Comparison of ENCODE assay signal across 9 cellular contexts in the genomic region with DNA sequence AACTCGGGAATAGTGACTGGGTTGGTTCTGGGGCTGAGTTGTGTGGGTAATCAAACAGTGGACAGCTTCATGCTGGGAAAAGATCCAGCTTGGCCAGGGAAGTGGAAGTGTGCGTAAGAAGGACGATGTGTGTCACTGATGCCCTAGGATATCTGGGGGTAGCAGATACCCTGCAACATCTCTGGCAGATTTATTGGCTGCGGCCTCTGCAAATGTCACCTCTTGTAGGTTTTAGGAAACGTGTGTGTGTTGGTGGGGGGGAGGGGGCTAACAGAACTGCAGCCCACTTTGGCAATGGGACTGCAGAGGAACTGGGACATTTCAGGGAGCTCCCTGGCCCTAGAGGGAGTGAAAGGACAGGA. TPM values are rescaled to one million over a fixed set of nuclear protein-coding genes. Genes with fewer than 3 reads are reported as not detected.
DNase-seq lines count a peak whose midpoint lies in the region; ATAC-seq, FAIRE-seq and TF ChIP-seq lines count a peak whose summit lies in the region.
"Had no signal": no experiment of that assay in that cellular context is flagged by ENCODE, and none has a peak within 500 bp of the region (broad histone marks: within the 10 kb centered on the region; RNA-seq: fewer than 3 reads in every experiment).

No MANE protein-coding gene starts in this region.

- no peak for TF ChIP-seq CTCF in GM12878 (IDR thresholded peaks at IDR 0.05 in 2 of 3, conservative IDR thresholded peaks at IDR 0.05 in 1 of 3; ENCODE audit: control insufficient read depth in 2 of 3, extremely low read depth in 1 of 3, insufficient read depth in 1 of 3, low read depth in 3 of 3, low read length in 3 of 3)
- no peak for TF ChIP-seq CTCF in tibial nerve (IDR thresholded peaks at IDR 0.05)

- peaks cover 36% of the 10 kb centered on the region for H3K4me1 ChIP-seq in GM12878 (ENCODE audit: control insufficient read depth, insufficient read depth, low read length)
- H3K4me1 ChIP-seq in tibial nerve: peaks cover 0 to 71% (median 54%) of the 10 kb centered on the region in 4 donors

- H3K27ac ChIP-seq in GM12878 (ENCODE audit: control insufficient read depth, insufficient read depth): no peak overlapping the region
- H3K27ac ChIP-seq in tibial nerve: peak overlapping the region; percentile 77 to 93 (median 81)

- 71% methylated on average over 5 of the region's 5 CpGs for WGBS in GM12878 (ENCODE audit: insufficient coverage, insufficient replicate concordance, low lambda C conversion rate, missing lambda C conversion rate)
- 31 to 48% methylated on average over 5 of the region's 5 CpGs for WGBS in tibial nerve, 2 donors

- peaks cover 4% of the 10 kb centered on the region for H3K36me3 Mint-ChIP-seq in activated naive CD4-positive, alpha-beta T cell treated with anti-CD3 and anti-CD28 coated beads for 36 hours (ENCODE audit: low read depth)

- H3K36me3 ChIP-seq in GM12878 (ENCODE audit: control insufficient read depth in 2 of 2, insufficient read depth in 2 of 2, low read length in 1 of 2) (no peaks in the 10 kb centered on the region), tibial nerve (no peaks in the 10 kb centered on the region)

- peak overlapping the region; percentile 89 for H3K4me2 ChIP-seq in GM12878 (ENCODE audit: control insufficient read depth, insufficient read depth)

- H4K20me1 ChIP-seq in GM12878 (ENCODE audit: control insufficient read depth, insufficient read depth): no peaks in the 10 kb centered on the region

- CTCF ChIA-PET in activated naive CD4-positive, alpha-beta T cell treated with anti-CD3 and anti-CD28 coated beads for 36 hours (lab: Charles Lee): interaction anchor here (0.5 to 1.2 kb wide), 8 partner anchors 10 to 250 kb away, joined by 3 to 4 read pairs (median 3); no protein-coding TSS in a partner anchor
- CTCF ChIA-PET in GM12878 (lab: Yijun Ruan, JAX): interaction anchor here (0.7 to 2.1 kb wide), 7 partner anchors 17 to 57 kb away, joined by 3 to 14 read pairs (median 5); partner anchors contain the start of genes ABCB8 and SLC4A2

- no peak for FAIRE-seq in GM12878 (lab: Jason Lieb, UNC)

- peak overlapping the region; percentile 78 for H3K4me3 Mint-ChIP-seq in activated naive CD4-positive, alpha-beta T cell treated with anti-CD3 and anti-CD28 coated beads for 36 hours

- in situ Hi-C loops in GM12878 (cut with MboI): no loop called here

- no peaks in the 10 kb centered on the region for H3K9me3 ChIP-seq in GM12878 (replicated peaks; ENCODE audit: control insufficient read depth, insufficient read depth, low read length)
- H3K9me3 ChIP-seq in tibial nerve: no peaks in the 10 kb centered on the region

- SMC1A ChIA-PET in GM12878 (lab: Charles Lee; ENCODE audit: uncharacterized antibody, unreplicated experiment): interaction anchor here (0.6 to 3.2 kb wide), 6 partner anchors 17 to 77 kb away, joined by 3 to 16 read pairs (median 3); partner anchors contain the start of genes ABCB8 and SLC4A2

- no peaks in the 10 kb centered on the region for H3K27me3 ChIP-seq in GM12878 (replicated peaks in 1 of 2; ENCODE audit: control insufficient read depth in 2 of 2, insufficient read depth in 2 of 2, low read length in 1 of 2)
- no peaks in the 10 kb centered on the region for H3K27me3 ChIP-seq in tibial nerve

- no peak overlapping the region for H2AFZ ChIP-seq in GM12878 (ENCODE audit: control insufficient read depth, low read depth, low read length)

- no peak for ATAC-seq in GM12878
- ATAC-seq in HG02571 (IDR thresholded peaks at IDR 0.05; ENCODE audit: unreplicated experiment): no peak

- H3K4me3 ChIP-seq in GM12878: peak overlapping the region; percentile 87
- peak overlapping the region in 2 of 4 donors; percentile 55 to 64 for H3K4me3 ChIP-seq in tibial nerve

- no TSS peak for BruUV-seq in GM12878 (replicated peaks; lab: Mats Ljungman, UMichigan)

- no peak overlapping the region for H3K27ac Mint-ChIP-seq in activated naive CD4-positive, alpha-beta T cell treated with anti-CD3 and anti-CD28 coated beads for 36 hours

- peaks cover 9% of the 10 kb centered on the region for H3K27me3 Mint-ChIP-seq in activated naive CD4-positive, alpha-beta T cell treated with anti-CD3 and anti-CD28 coated beads for 36 hours (ENCODE audit: low read depth)

- no peaks in the 10 kb centered on the region for H3K9me3 Mint-ChIP-seq in activated naive CD4-positive, alpha-beta T cell treated with anti-CD3 and anti-CD28 coated beads for 36 hours

- no peak for TF ChIP-seq RAD21 in GM12878 (IDR thresholded peaks at IDR 0.05; ENCODE audit: insufficient read depth, low read depth, low read length)

- RAD21 ChIA-PET in GM12878 (lab: Charles Lee; ENCODE audit: unreplicated experiment): interaction anchor here (0.6 to 2.3 kb wide), 3 partner anchors 9 to 77 kb away, joined by 3 to 10 read pairs (median 5); partner anchors contain the start of gene ABCB8

- peaks cover 32% of the 10 kb centered on the region for H3K4me1 Mint-ChIP-seq in activated naive CD4-positive, alpha-beta T cell treated with anti-CD3 and anti-CD28 coated beads for 36 hours (ENCODE audit: low read depth)

- H3K79me2 ChIP-seq in GM12878 (ENCODE audit: control insufficient read depth, insufficient read depth, low read length): peaks cover 67% of the 10 kb centered on the region

- peak overlapping the region; percentile 59; the same call in 1 of the 2 replicates for H3K9ac ChIP-seq in GM12878 (ENCODE audit: control insufficient read depth, insufficient read depth, low read length)

- DNase-seq in activated naive CD4-positive, alpha-beta T cell treated with anti-CD3 and anti-CD28 coated beads for 36 hours: no peak
- DNase-seq in activated naive CD4-positive, alpha-beta T cell treated with Interleukin-2 at 50 U/mL for 16 hours: no peak
- DNase-seq in GM12878 (ENCODE audit: low read depth, low spot score) (no peak), medulla oblongata (ENCODE audit: extremely low spot score) (peak; percentile 25), tibial nerve (ENCODE audit: low spot score in 2 of 2) (no peak), LoVo (ENCODE audit: low spot score) (no peak), SKM-1 (lab: John Stamatoyannopoulos, UW; ENCODE audit: unreplicated experiment) (no peak)
- DNase-seq: activated CD4-positive, alpha-beta T cell treated with anti-CD3 and anti-CD28 coated beads for 1 hour had no signal

- no peak for TF ChIP-seq POLR2A in GM12878 (IDR thresholded peaks at IDR 0.05; ENCODE audit: low read depth, low read length)
- no peak for TF ChIP-seq POLR2A in tibial nerve (IDR thresholded peaks at IDR 0.05)

- intact Hi-C loops in activated naive CD4-positive, alpha-beta T cell treated with anti-CD3 and anti-CD28 coated beads for 36 hours (cut with micrococcal nuclease): loop anchor here (10.0 kb wide), 2 partner anchors 711 to 1211 kb away; partner anchors contain the start of genes ATP6V0E2 and ZNF775
- intact Hi-C loops in GM12878 (cut with micrococcal nuclease; ENCODE audit: unreplicated experiment): no loop called here

- POLR2A ChIA-PET in GM12878 (lab: Charles Lee): interaction anchor here (0.6 to 3.0 kb wide), 5 partner anchors 23 to 679 kb away, joined by 3 to 14 read pairs (median 5); partner anchors contain the start of gene ABCB8

- TF ChIP-seq EP300 in GM12878 (IDR thresholded peaks at IDR 0.05; ENCODE audit: borderline replicate concordance in 1 of 2, control insufficient read depth in 1 of 2, low read depth in 2 of 2, low read length in 2 of 2) (no peak), tibial nerve (IDR thresholded peaks at IDR 0.05) (no peak)

RNA-seq across cellular contexts. Expression of gene AGAP3, which starts 1.0 kb away (rescaled TPM):
- 10 to 100 TPM; 16.7 to 17.7 TPM for total RNA-seq in activated naive CD4-positive, alpha-beta T cell treated with anti-CD3 and anti-CD28 coated beads for 36 hours
- total RNA-seq in GM12878 (2013; cell fraction: nucleolus; rRNA removed): 96.1 TPM in 2 replicates
- 20.7 and 24.7 TPM in 2 replicates for total RNA-seq in GM12878 (2014; rRNA removed)
- 13.4 and 15.4 TPM in 2 replicates for total RNA-seq in GM12878 (2014; rRNA removed; fragmentation: Illumina TruSeq; extraction: Trizol)
- total RNA-seq in GM12878 (2021): 62.9 and 68.1 TPM in 2 replicates
- 7.9 TPM for polyA plus RNA-seq in GM12878 (2011; ENCODE audit: low read depth)
- 16.6 and 28.5 TPM in 2 replicates for polyA plus RNA-seq in GM12878 (2011; rRNA removed)
- polyA plus RNA-seq in GM12878 (2011; cell fraction: cytosol; rRNA removed): 51.9 and 57.9 TPM in 2 replicates
- polyA plus RNA-seq in GM12878 (2011; cell fraction: nucleus; rRNA removed): 172 and 269 TPM in 2 replicates
- polyA plus RNA-seq in GM12878 (2012): 21.8 and 23.5 TPM in 2 replicates
- polyA plus RNA-seq in GM12878 (2014; fragmentation: Illumina TruSeq; extraction: Trizol): 7.2 and 16.0 TPM in 2 replicates
- 1 to 10 TPM; 1.8 to 4.7 TPM for polyA plus RNA-seq in GM12878 (2014; fragmentation: Nextera tagmentation; extraction: Ambion mirVana)
- polyA plus RNA-seq in GM12878 (2014; rRNA removed): 39.8 and 40.5 TPM in 2 replicates
- 1 to 10 TPM; 8.5 to 9.0 TPM for polyA plus RNA-seq in GM12878 (2016; fragmentation: Nextera tagmentation; extraction: Ambion mirVana)
- 25.7 and 40.0 TPM in 2 replicates for polyA minus RNA-seq in GM12878 (2011; rRNA and poly(A)+ RNA removed)
- polyA minus RNA-seq in GM12878 (2011; cell fraction: cytosol; rRNA and poly(A)+ RNA removed): 17.4 and 25.4 TPM in 2 replicates
- 49.2 and 81.9 TPM in 2 replicates for polyA minus RNA-seq in GM12878 (2011; cell fraction: nucleus; rRNA and poly(A)+ RNA removed)
- total RNA-seq in tibial nerve: 100 to 1,000 TPM in 2 of 4 donors, 10 to 100 TPM in 2; 40.0 to 114 (median 87.2) TPM

RNA-seq across cellular contexts. Expression of gene TMUB1, which starts 2.0 kb away (rescaled TPM):
- total RNA-seq in activated naive CD4-positive, alpha-beta T cell treated with anti-CD3 and anti-CD28 coated beads for 36 hours: 10 to 100 TPM; 30.2 to 35.0 TPM
- total RNA-seq in GM12878 (2013; cell fraction: nucleolus; rRNA removed): 13.2 and 14.1 TPM in 2 replicates
- total RNA-seq in GM12878 (2014; rRNA removed) (48.2 and 51.6 TPM in 2 replicates), GM12878 (2014; rRNA removed; fragmentation: Illumina TruSeq; extraction: Trizol) (10.8 and 12.3 TPM in 2 replicates), GM12878 (2021) (74.7 and 79.5 TPM in 2 replicates), tibial nerve (10 to 100 TPM; 24.3 to 61.5 (median 33.8) TPM)
- polyA plus RNA-seq in GM12878 (2011; ENCODE audit: low read depth): 10.6 TPM
- polyA plus RNA-seq in GM12878 (2011; rRNA removed) (4.9 and 17.8 TPM in 2 replicates), GM12878 (2014; fragmentation: Illumina TruSeq; extraction: Trizol) (1.4 and 11.9 TPM in 2 replicates), GM12878 (2014; fragmentation: Nextera tagmentation; extraction: Ambion mirVana) (under 1 TPM in 1 of 2 experiments, not detected in 1; 0.27 TPM), GM12878 (2014; rRNA removed) (63.9 and 74.4 TPM in 2 replicates), GM12878 (2016; fragmentation: Nextera tagmentation; extraction: Ambion mirVana) (10 to 100 TPM; 41.3 to 48.4 TPM)
- 33.1 and 43.2 TPM in 2 replicates for polyA plus RNA-seq in GM12878 (2011; cell fraction: cytosol; rRNA removed)
- 70.0 and 81.9 TPM in 2 replicates for polyA plus RNA-seq in GM12878 (2011; cell fraction: nucleus; rRNA removed)
- 59.9 and 68.3 TPM in 2 replicates for polyA plus RNA-seq in GM12878 (2012)
- polyA minus RNA-seq in GM12878 (2011; rRNA and poly(A)+ RNA removed): 4.5 and 12.9 TPM in 2 replicates
- polyA minus RNA-seq in GM12878 (2011; cell fraction: cytosol; rRNA and poly(A)+ RNA removed): 16.6 and 17.5 TPM in 2 replicates
- 8.8 and 11.9 TPM in 2 replicates for polyA minus RNA-seq in GM12878 (2011; cell fraction: nucleus; rRNA and poly(A)+ RNA removed)

RNA-seq across cellular contexts. Expression of gene FASTK, which starts 4.7 kb away (rescaled TPM):
- total RNA-seq in activated naive CD4-positive, alpha-beta T cell treated with anti-CD3 and anti-CD28 coated beads for 36 hours: 10 to 100 TPM; 43.6 to 45.7 TPM
- 94.3 and 112 TPM in 2 replicates for total RNA-seq in GM12878 (2013; cell fraction: nucleolus; rRNA removed)
- total RNA-seq in GM12878 (2014; rRNA removed) (84.3 and 93.9 TPM in 2 replicates), GM12878 (2014; rRNA removed; fragmentation: Illumina TruSeq; extraction: Trizol) (22.8 and 26.6 TPM in 2 replicates), GM12878 (2021) (79.2 and 82.0 TPM in 2 replicates), tibial nerve (100 to 1,000 TPM in 1 of 4 donors, 10 to 100 TPM in 3; 69.9 to 139 (median 79.7) TPM)
- 16.1 TPM for polyA plus RNA-seq in GM12878 (2011; ENCODE audit: low read depth)
- polyA plus RNA-seq in GM12878 (2011; rRNA removed) (13.0 and 26.9 TPM in 2 replicates), GM12878 (2014; fragmentation: Illumina TruSeq; extraction: Trizol) (8.5 and 23.7 TPM in 2 replicates), GM12878 (2014; fragmentation: Nextera tagmentation; extraction: Ambion mirVana) (1 to 10 TPM in 1 of 2 experiments, under 1 TPM in 1; 0.19 to 4.1 TPM), GM12878 (2014; rRNA removed) (102 and 123 TPM in 2 replicates), GM12878 (2016; fragmentation: Nextera tagmentation; extraction: Ambion mirVana) (10 to 100 TPM; 86.3 to 96.5 TPM)
- polyA plus RNA-seq in GM12878 (2011; cell fraction: cytosol; rRNA removed): 41.0 and 54.1 TPM in 2 replicates
- 382 and 387 TPM in 2 replicates for polyA plus RNA-seq in GM12878 (2011; cell fraction: nucleus; rRNA removed)
- 54.4 and 55.2 TPM in 2 replicates for polyA plus RNA-seq in GM12878 (2012)
- polyA minus RNA-seq in GM12878 (2011; rRNA and poly(A)+ RNA removed): 18.9 and 39.2 TPM in 2 replicates
- 13.2 and 13.5 TPM in 2 replicates for polyA minus RNA-seq in GM12878 (2011; cell fraction: cytosol; rRNA and poly(A)+ RNA removed)
- polyA minus RNA-seq in GM12878 (2011; cell fraction: nucleus; rRNA and poly(A)+ RNA removed): 59.7 and 77.0 TPM in 2 replicates

RNA-seq across cellular contexts. Expression of gene SLC4A2, which starts 25.9 kb away (rescaled TPM):
- 10 to 100 TPM; 25.6 to 29.7 TPM for total RNA-seq in activated naive CD4-positive, alpha-beta T cell treated with anti-CD3 and anti-CD28 coated beads for 36 hours
- 37.3 and 42.1 TPM in 2 replicates for total RNA-seq in GM12878 (2013; cell fraction: nucleolus; rRNA removed)
- 50.7 and 51.0 TPM in 2 replicates for total RNA-seq in GM12878 (2014; rRNA removed)
- 15.6 and 17.4 TPM in 2 replicates for total RNA-seq in GM12878 (2014; rRNA removed; fragmentation: Illumina TruSeq; extraction: Trizol)
- total RNA-seq in GM12878 (2021): 69.1 and 78.6 TPM in 2 replicates
- polyA plus RNA-seq in GM12878 (2011; ENCODE audit: low read depth): 14.2 TPM
- 10.8 and 25.8 TPM in 2 replicates for polyA plus RNA-seq in GM12878 (2011; rRNA removed)
- polyA plus RNA-seq in GM12878 (2011; cell fraction: cytosol; rRNA removed): 32.2 and 35.6 TPM in 2 replicates
- polyA plus RNA-seq in GM12878 (2011; cell fraction: nucleus; rRNA removed): 168 and 199 TPM in 2 replicates
- polyA plus RNA-seq in GM12878 (2012): 46.6 and 51.1 TPM in 2 replicates
- 2.9 and 21.9 TPM in 2 replicates for polyA plus RNA-seq in GM12878 (2014; fragmentation: Illumina TruSeq; extraction: Trizol)
- polyA plus RNA-seq in GM12878 (2014; fragmentation: Nextera tagmentation; extraction: Ambion mirVana): 10 to 100 TPM in 1 of 2 experiments, 1 to 10 TPM in 1; 2.7 to 12.1 TPM
- 63.8 and 68.7 TPM in 2 replicates for polyA plus RNA-seq in GM12878 (2014; rRNA removed)
- 10 to 100 TPM; 34.4 to 38.9 TPM for polyA plus RNA-seq in GM12878 (2016; fragmentation: Nextera tagmentation; extraction: Ambion mirVana)
- polyA minus RNA-seq in GM12878 (2011; rRNA and poly(A)+ RNA removed): 10.8 and 27.9 TPM in 2 replicates
- polyA minus RNA-seq in GM12878 (2011; cell fraction: cytosol; rRNA and poly(A)+ RNA removed): 10.4 and 11.4 TPM in 2 replicates
- polyA minus RNA-seq in GM12878 (2011; cell fraction: nucleus; rRNA and poly(A)+ RNA removed): 46.8 and 68.3 TPM in 2 replicates
- total RNA-seq in tibial nerve: 100 to 1,000 TPM in 1 of 4 donors, 10 to 100 TPM in 3; 74.3 to 111 (median 91.4) TPM

RNA-seq across cellular contexts. Expression of gene CDK5, which starts 27.6 kb away (rescaled TPM):
- total RNA-seq in activated naive CD4-positive, alpha-beta T cell treated with anti-CD3 and anti-CD28 coated beads for 36 hours: 10 to 100 TPM in 1 of 2 experiments, 1 to 10 TPM in 1; 10.0 to 10.1 TPM
- 7.9 and 9.3 TPM in 2 replicates for total RNA-seq in GM12878 (2013; cell fraction: nucleolus; rRNA removed)
- 25.9 and 30.3 TPM in 2 replicates for total RNA-seq in GM12878 (2014; rRNA removed)
- total RNA-seq in GM12878 (2014; rRNA removed; fragmentation: Illumina TruSeq; extraction: Trizol): 18.2 and 19.4 TPM in 2 replicates
- 19.1 and 19.7 TPM in 2 replicates for total RNA-seq in GM12878 (2021)
- polyA plus RNA-seq in GM12878 (2011; ENCODE audit: low read depth): 6.6 TPM
- 20.2 and 24.5 TPM in 2 replicates for polyA plus RNA-seq in GM12878 (2011; rRNA removed)
- 39.7 and 49.3 TPM in 2 replicates for polyA plus RNA-seq in GM12878 (2011; cell fraction: cytosol; rRNA removed)
- polyA plus RNA-seq in GM12878 (2011; cell fraction: nucleus; rRNA removed): 31.1 TPM in 2 replicates
- polyA plus RNA-seq in GM12878 (2012): 11.1 and 12.6 TPM in 2 replicates
- polyA plus RNA-seq in GM12878 (2014; fragmentation: Illumina TruSeq; extraction: Trizol): 13.9 and 19.4 TPM in 2 replicates
- 1 to 10 TPM; 1.5 to 8.1 TPM for polyA plus RNA-seq in GM12878 (2014; fragmentation: Nextera tagmentation; extraction: Ambion mirVana)
- 23.5 and 27.6 TPM in 2 replicates for polyA plus RNA-seq in GM12878 (2014; rRNA removed)
- polyA plus RNA-seq in GM12878 (2016; fragmentation: Nextera tagmentation; extraction: Ambion mirVana): 10 to 100 TPM; 33.1 to 33.4 TPM
- polyA minus RNA-seq in GM12878 (2011; rRNA and poly(A)+ RNA removed): 24.7 and 28.3 TPM in 2 replicates
- polyA minus RNA-seq in GM12878 (2011; cell fraction: cytosol; rRNA and poly(A)+ RNA removed): 7.6 and 12.2 TPM in 2 replicates
- 13.7 and 18.2 TPM in 2 replicates for polyA minus RNA-seq in GM12878 (2011; cell fraction: nucleus; rRNA and poly(A)+ RNA removed)
- total RNA-seq in tibial nerve: 10 to 100 TPM in 1 of 4 donors, 1 to 10 TPM in 3; 3.6 to 13.1 (median 7.1) TPM
